Comparison of ENCODE assay signal across 1 cellular context in genomic region chr10:114571316-114571999, GRCh38.
TF ChIP-seq lines count a peak whose summit lies in the region.

No MANE protein-coding gene starts in this region.

TF ChIP-seq in HCT116, 20 proteins besides CTCF, POLR2A, EP300 and RAD21 (continued from another document):
- TF ChIP-seq, protein P1, sequence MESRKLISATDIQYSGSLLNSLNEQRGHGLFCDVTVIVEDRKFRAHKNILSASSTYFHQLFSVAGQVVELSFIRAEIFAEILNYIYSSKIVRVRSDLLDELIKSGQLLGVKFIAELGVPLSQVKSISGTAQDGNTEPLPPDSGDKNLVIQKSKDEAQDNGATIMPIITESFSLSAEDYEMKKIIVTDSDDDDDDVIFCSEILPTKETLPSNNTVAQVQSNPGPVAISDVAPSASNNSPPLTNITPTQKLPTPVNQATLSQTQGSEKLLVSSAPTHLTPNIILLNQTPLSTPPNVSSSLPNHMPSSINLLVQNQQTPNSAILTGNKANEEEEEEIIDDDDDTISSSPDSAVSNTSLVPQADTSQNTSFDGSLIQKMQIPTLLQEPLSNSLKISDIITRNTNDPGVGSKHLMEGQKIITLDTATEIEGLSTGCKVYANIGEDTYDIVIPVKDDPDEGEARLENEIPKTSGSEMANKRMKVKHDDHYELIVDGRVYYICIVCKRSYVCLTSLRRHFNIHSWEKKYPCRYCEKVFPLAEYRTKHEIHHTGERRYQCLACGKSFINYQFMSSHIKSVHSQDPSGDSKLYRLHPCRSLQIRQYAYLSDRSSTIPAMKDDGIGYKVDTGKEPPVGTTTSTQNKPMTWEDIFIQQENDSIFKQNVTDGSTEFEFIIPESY (IDR thresholded peaks at IDR 0.05; ENCODE audit: extremely low read depth, insufficient replicate concordance, low read length) = no peak
- TF ChIP-seq, protein P2, sequence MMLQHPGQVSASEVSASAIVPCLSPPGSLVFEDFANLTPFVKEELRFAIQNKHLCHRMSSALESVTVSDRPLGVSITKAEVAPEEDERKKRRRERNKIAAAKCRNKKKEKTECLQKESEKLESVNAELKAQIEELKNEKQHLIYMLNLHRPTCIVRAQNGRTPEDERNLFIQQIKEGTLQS (IDR thresholded peaks at IDR 0.05) = no peak
- no peak for TF ChIP-seq SP1 (IDR thresholded peaks at IDR 0.05; ENCODE audit: low read depth)
- no peak for TF ChIP-seq POLR2AphosphoS5 (IDR thresholded peaks at IDR 0.05; ENCODE audit: low read depth, low read length)
- TF ChIP-seq YY1 (IDR thresholded peaks at IDR 0.05; ENCODE audit: extremely low read depth, insufficient replicate concordance, low read depth, low read length) = no peak
- TF ChIP-seq EZH2 (IDR thresholded peaks at IDR 0.05) = no peak
- TF ChIP-seq CBX3 (IDR thresholded peaks at IDR 0.05; ENCODE audit: low read depth) = no peak
- no peak for TF ChIP-seq JUND (IDR thresholded peaks at IDR 0.05)
- TF ChIP-seq ZFX (IDR thresholded peaks at IDR 0.05) = no peak
